ENCODE assay signal across 22 cellular contexts in genomic region chr18:42412896-42413295, GRCh38.
A peak's percentile ranks its signal among the peaks of the same experiment; 100 is the strongest.
DNase-seq lines count a peak whose midpoint lies in the region; ATAC-seq, FAIRE-seq and TF ChIP-seq lines count a peak whose summit lies in the region.
"Had no signal": no experiment of that assay in that cellular context is flagged by ENCODE, and none has a peak within 500 bp of the region (broad histone marks: within the 10 kb centered on the region; RNA-seq: fewer than 3 reads in every experiment).

No MANE protein-coding gene starts in this region.

- ATAC-seq in GM18909 (IDR thresholded peaks at IDR 0.05; ENCODE audit: poor library complexity, unreplicated experiment) (no peak), GM21367 (IDR thresholded peaks at IDR 0.05; ENCODE audit: unreplicated experiment) (no peak)
- ATAC-seq: left cardiac atrium; stimulated activated naive CD8-positive, alpha-beta T cell treated with anti-CD3 and anti-CD28 coated beads, Interleukin-15, Interleukin-2, amounts not matched to agents 100 U/mL and 50 U/mL, for 24 hours had no signal

- H3K27me3 ChIP-seq in brain microvascular endothelial cell (replicated peaks) (no peaks in the 10 kb centered on the region), WERI-Rb-1 (ENCODE audit: insufficient read depth, low read depth, severe bottlenecking) (no peaks in the 10 kb centered on the region)
- H3K27me3 ChIP-seq: BLaER1, MG63, tibial nerve had no signal

- H3K36me3 ChIP-seq in brain microvascular endothelial cell (replicated peaks), result no peaks in the 10 kb centered on the region
- H3K36me3 ChIP-seq in WERI-Rb-1, result peaks cover 17% of the 10 kb centered on the region
- H3K36me3 ChIP-seq: BLaER1, MG63, tibial nerve had no signal

- in situ Hi-C loops in brain microvascular endothelial cell (cut with HindIII; ENCODE audit: low pct_ligation_motif_present, low sequenced_read_pairs), result no loop called here

- DNase-seq in M059J (ENCODE audit: low read depth) (peak; percentile 85), brain microvascular endothelial cell (peak; percentile 9), iris pigment epithelial cell (ENCODE audit: low read depth) (peak; percentile 25), urothelium cell line (ENCODE audit: low spot score) (peak; percentile 28), WERI-Rb-1 (no peak)
- DNase-seq: activated CD4-positive, alpha-beta T cell treated with anti-CD3 and anti-CD28 coated beads for 48 hours; cortex of kidney; foreskin melanocyte; HFFc6; hypothalamus; left cardiac atrium; MG63; NCI-H1436; NCI-H524 treated with DMSO at 0.1 percent for 48 hours; Right ventricle myocardium superior; small intestine; stimulated activated CD4-positive, alpha-beta T cell treated with anti-CD3 and anti-CD28 coated beads, Interleukin-4, amount 100 ng/mL, for 1 hour; stimulated activated naive CD8-positive, alpha-beta T cell treated with anti-CD3 and anti-CD28 coated beads, Interleukin-15, Interleukin-2, amounts not matched to agents 100 U/mL and 50 U/mL, for 24 hours had no signal

- TF ChIP-seq CTCF in brain microvascular endothelial cell (IDR thresholded peaks at IDR 0.05; ENCODE audit: low read depth, low read length, missing control alignments) (no peak), WERI-Rb-1 (IDR thresholded peaks at IDR 0.05; ENCODE audit: low read depth, low read length) (no peak)

- no peak for FAIRE-seq in urothelium cell line (lab: Jason Lieb, UNC)
- FAIRE-seq: small intestine had no signal

- H3K4me3 ChIP-seq in brain microvascular endothelial cell (ENCODE audit: low read depth, low read length), result no peak overlapping the region
- H3K4me3 ChIP-seq in WERI-Rb-1 (ENCODE audit: low read depth, low read length), result no peak overlapping the region
- H3K4me3 ChIP-seq: BLaER1, MG63, tibial nerve had no signal

- peak overlapping the region; percentile 48 for H3K27ac ChIP-seq in brain microvascular endothelial cell
- no peak overlapping the region for H3K27ac ChIP-seq in WERI-Rb-1
- H3K27ac ChIP-seq: BLaER1, tibial nerve had no signal

- peaks cover 8% of the 10 kb centered on the region for H3K9me3 ChIP-seq in WERI-Rb-1 (ENCODE audit: severe bottlenecking)
